9 cellular contexts compared by ENCODE assay signal in the genomic region with DNA sequence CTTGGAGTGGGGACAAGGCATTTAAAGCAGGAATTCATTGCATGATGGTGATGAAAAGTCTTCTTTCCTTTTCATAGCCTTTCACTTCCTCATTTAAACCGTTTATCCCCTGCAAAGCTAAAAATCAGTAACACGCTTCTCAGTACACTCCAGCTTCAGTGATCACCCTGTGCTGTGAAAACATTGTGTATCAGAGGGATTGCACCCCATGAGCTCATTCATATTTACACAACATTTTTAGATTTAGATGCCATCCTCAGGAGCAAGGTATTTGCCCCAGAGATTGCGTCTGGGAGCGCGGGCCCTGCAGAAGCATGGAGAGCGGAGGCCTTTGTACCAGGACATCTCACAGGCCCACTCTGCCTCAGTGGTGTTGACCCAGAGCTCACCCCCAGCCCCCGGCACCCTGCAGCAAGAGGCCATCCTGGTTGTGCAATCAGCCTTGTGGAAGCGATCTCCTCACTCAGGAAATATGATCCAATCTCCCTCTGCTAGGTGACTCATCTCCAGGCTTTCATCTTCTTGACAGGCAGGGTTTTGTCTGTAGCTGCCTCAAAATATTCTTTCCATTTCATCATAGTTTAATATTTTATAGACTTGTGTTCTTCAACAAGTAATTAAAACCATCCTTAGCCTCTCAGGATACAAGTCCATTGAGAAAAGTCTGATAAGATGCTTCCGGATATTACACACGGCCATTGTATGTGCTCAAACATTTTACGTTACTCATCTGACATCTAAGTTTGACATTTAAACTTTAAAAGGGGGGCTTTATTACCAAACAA. TPM values are rescaled to one million over a fixed set of nuclear protein-coding genes. Genes with fewer than 3 reads are reported as not detected.
A peak's percentile ranks its signal among the peaks of the same experiment; 100 is the strongest.
DNase-seq lines count a peak whose midpoint lies in the region; ATAC-seq and TF ChIP-seq lines count a peak whose summit lies in the region.
"Had no signal": no experiment of that assay in that cellular context is flagged by ENCODE, and none has a peak within 500 bp of the region (broad histone marks: within the 10 kb centered on the region; RNA-seq: fewer than 3 reads in every experiment).

No MANE protein-coding gene starts in this region.

- H3F3A ChIP-seq in GM23338 (replicated peaks; ENCODE audit: low read depth) = no peaks in the 10 kb centered on the region

- H3K4me1 ChIP-seq in GM23338 (ENCODE audit: insufficient read depth) (no peaks in the 10 kb centered on the region), Panc1 (ENCODE audit: control insufficient read depth, insufficient read depth, low read length) (no peaks in the 10 kb centered on the region)

- CTCF ChIA-PET in Panc1 (lab: Charles Lee) = no interaction called here

- H3K27me3 ChIP-seq in GM23338 (ENCODE audit: insufficient read depth) (no peaks in the 10 kb centered on the region), Panc1 (ENCODE audit: control insufficient read depth, insufficient read depth, low read length) (no peaks in the 10 kb centered on the region)

- H2AFZ ChIP-seq in GM23338 = peak overlapping the region; percentile 72; the same call in 1 of the 2 replicates

- no peaks in the 10 kb centered on the region for H3K27me3 Mint-ChIP-seq in GM23338 (ENCODE audit: insufficient read depth, low read depth, poor library complexity)
- no peaks in the 10 kb centered on the region for H3K27me3 Mint-ChIP-seq in activated naive CD8-positive, alpha-beta T cell treated with anti-CD3 and anti-CD28 coated beads for 36 hours

- ATAC-seq in GM23338 (no peak), Panc1 (0 out of 2 replicates have a peak, but pooled peaks have one; percentile 24)

- in situ Hi-C loops in Panc1 (cut with HindIII; ENCODE audit: low pct_unique_long_range_greater_than_20kb, low sequenced_read_pairs) = no loop called here

- no TSS peak for BruUV-seq in Panc1 (replicated peaks; lab: Mats Ljungman, UMichigan)

- H3K4me1 Mint-ChIP-seq in GM23338 = peaks cover 6% of the 10 kb centered on the region; the same call in 2 of the 3 replicates
- no peaks in the 10 kb centered on the region for H3K4me1 Mint-ChIP-seq in activated naive CD8-positive, alpha-beta T cell treated with anti-CD3 and anti-CD28 coated beads for 36 hours

- H3K79me2 ChIP-seq in GM23338 (replicated peaks; ENCODE audit: insufficient read depth) = no peaks in the 10 kb centered on the region

- no peaks in the 10 kb centered on the region for H4K20me1 ChIP-seq in GM23338 (replicated peaks; ENCODE audit: insufficient read depth)

- H3K4me3 ChIP-seq in GM23338 = no peak overlapping the region
- H3K4me3 ChIP-seq in Panc1 (ENCODE audit: low read depth in 2 of 2, low read length in 2 of 2) = no peak overlapping the region
- no peak overlapping the region for H3K4me3 ChIP-seq in skin epidermis

- no peak overlapping the region for H3K4me2 ChIP-seq in GM23338

- H3K9me3 Mint-ChIP-seq in GM23338 = no peaks in the 10 kb centered on the region; the same call in 1 of the 3 replicates
- no peaks in the 10 kb centered on the region for H3K9me3 Mint-ChIP-seq in activated naive CD8-positive, alpha-beta T cell treated with anti-CD3 and anti-CD28 coated beads for 36 hours

- H3K4me3 Mint-ChIP-seq in GM23338 = no peak overlapping the region
- H3K4me3 Mint-ChIP-seq in activated naive CD8-positive, alpha-beta T cell treated with anti-CD3 and anti-CD28 coated beads for 36 hours = no peak overlapping the region

- H3K36me3 ChIP-seq in GM23338 (ENCODE audit: insufficient read depth) (no peaks in the 10 kb centered on the region), Panc1 (ENCODE audit: control insufficient read depth, insufficient read depth, low read length) (no peaks in the 10 kb centered on the region)

- H3K27ac ChIP-seq in GM23338 (ENCODE audit: low read depth) (no peak overlapping the region), Panc1 (ENCODE audit: low read length) (no peak overlapping the region), skin epidermis (peak overlapping the region in 18 of 21 experiments; percentile 4 to 81 (median 36))

- TF ChIP-seq CTCF in GM23338 (conservative IDR thresholded peaks at IDR 0.05; ENCODE audit: low read depth in 2 of 2) (no peak), Panc1 (IDR thresholded peaks at IDR 0.05) (no peak)

- POLR2A ChIA-PET in Panc1 (lab: Charles Lee) = no interaction called here

- intact Hi-C loops in Panc1 (cut with micrococcal nuclease; ENCODE audit: unreplicated experiment) = no loop called here

- H3K9me3 ChIP-seq in Panc1 (ENCODE audit: control insufficient read depth, insufficient read depth, low read depth, low read length) = peaks cover 4% of the 10 kb centered on the region; the same call in 1 of the 2 replicates

- 0 out of 2 replicates have a peak, but pooled peaks cover 3% of the 10 kb centered on the region for H3K9me2 ChIP-seq in GM23338 (ENCODE audit: insufficient read depth)

- DNase-seq in GM23338 (ENCODE audit: low spot score) (no peak), Panc1 (ENCODE audit: low read depth, low spot score) (peak; percentile 58), fibroblast of peridontal ligament (ENCODE audit: extremely low read depth) (peak; percentile 85), NCI-H1694 treated with DMSO at 0.1 percent for 48 hours (lab: John Stamatoyannopoulos, UW) (no peak), NCI-H82 treated with DMSO at 0.1 percent for 48 hours (lab: John Stamatoyannopoulos, UW; ENCODE audit: unreplicated experiment) (no peak)
- DNase-seq in activated naive CD8-positive, alpha-beta T cell treated with anti-CD3 and anti-CD28 coated beads for 36 hours = no peak
- no peak for DNase-seq in stimulated activated CD4-positive, alpha-beta T cell treated with anti-CD3 and anti-CD28 coated beads, Interleukin-15, amount 100 ng/mL, for 24 hours
- DNase-seq: activated CD4-positive, alpha-beta T cell treated with anti-CD3 and anti-CD28 coated beads, Interleukin-2, amount 50 U/mL, for 1 hour had no signal

- H3K27ac Mint-ChIP-seq in GM23338 = no peak overlapping the region; the same call in 1 of the 2 replicates
- no peak overlapping the region for H3K27ac Mint-ChIP-seq in activated naive CD8-positive, alpha-beta T cell treated with anti-CD3 and anti-CD28 coated beads for 36 hours

- H3K36me3 Mint-ChIP-seq in GM23338 (ENCODE audit: low read depth) = no peaks in the 10 kb centered on the region
- H3K36me3 Mint-ChIP-seq in activated naive CD8-positive, alpha-beta T cell treated with anti-CD3 and anti-CD28 coated beads for 36 hours = no peaks in the 10 kb centered on the region

TF ChIP-seq in GM23338, 12 proteins besides CTCF, POLR2A, EP300 and RAD21:
- TF ChIP-seq, protein P1, sequence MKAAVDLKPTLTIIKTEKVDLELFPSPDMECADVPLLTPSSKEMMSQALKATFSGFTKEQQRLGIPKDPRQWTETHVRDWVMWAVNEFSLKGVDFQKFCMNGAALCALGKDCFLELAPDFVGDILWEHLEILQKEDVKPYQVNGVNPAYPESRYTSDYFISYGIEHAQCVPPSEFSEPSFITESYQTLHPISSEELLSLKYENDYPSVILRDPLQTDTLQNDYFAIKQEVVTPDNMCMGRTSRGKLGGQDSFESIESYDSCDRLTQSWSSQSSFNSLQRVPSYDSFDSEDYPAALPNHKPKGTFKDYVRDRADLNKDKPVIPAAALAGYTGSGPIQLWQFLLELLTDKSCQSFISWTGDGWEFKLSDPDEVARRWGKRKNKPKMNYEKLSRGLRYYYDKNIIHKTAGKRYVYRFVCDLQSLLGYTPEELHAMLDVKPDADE (IDR thresholded peaks at IDR 0.05) = no peak
- TF ChIP-seq NANOG (IDR thresholded peaks at IDR 0.05; ENCODE audit: borderline replicate concordance) (no peak), ZNF114 (CRISPR knock-in tag; IDR thresholded peaks at IDR 0.05) (no peak), EZH2 (IDR thresholded peaks at IDR 0.05; ENCODE audit: low read depth, unreplicated experiment) (no peak), ZNF331 (CRISPR knock-in tag; IDR thresholded peaks at IDR 0.05; ENCODE audit: low read depth) (no peak), POLR2AphosphoS5 (IDR thresholded peaks at IDR 0.05; ENCODE audit: low read depth) (no peak), EZH2phosphoT487 (IDR thresholded peaks at IDR 0.05; ENCODE audit: unreplicated experiment) (no peak), CREB1 (CRISPR knock-in tag; IDR thresholded peaks at IDR 0.05; ENCODE audit: low read depth) (no peak), JUNB (IDR thresholded peaks at IDR 0.05; ENCODE audit: unreplicated experiment) (no peak)
- TF ChIP-seq, protein P2, sequence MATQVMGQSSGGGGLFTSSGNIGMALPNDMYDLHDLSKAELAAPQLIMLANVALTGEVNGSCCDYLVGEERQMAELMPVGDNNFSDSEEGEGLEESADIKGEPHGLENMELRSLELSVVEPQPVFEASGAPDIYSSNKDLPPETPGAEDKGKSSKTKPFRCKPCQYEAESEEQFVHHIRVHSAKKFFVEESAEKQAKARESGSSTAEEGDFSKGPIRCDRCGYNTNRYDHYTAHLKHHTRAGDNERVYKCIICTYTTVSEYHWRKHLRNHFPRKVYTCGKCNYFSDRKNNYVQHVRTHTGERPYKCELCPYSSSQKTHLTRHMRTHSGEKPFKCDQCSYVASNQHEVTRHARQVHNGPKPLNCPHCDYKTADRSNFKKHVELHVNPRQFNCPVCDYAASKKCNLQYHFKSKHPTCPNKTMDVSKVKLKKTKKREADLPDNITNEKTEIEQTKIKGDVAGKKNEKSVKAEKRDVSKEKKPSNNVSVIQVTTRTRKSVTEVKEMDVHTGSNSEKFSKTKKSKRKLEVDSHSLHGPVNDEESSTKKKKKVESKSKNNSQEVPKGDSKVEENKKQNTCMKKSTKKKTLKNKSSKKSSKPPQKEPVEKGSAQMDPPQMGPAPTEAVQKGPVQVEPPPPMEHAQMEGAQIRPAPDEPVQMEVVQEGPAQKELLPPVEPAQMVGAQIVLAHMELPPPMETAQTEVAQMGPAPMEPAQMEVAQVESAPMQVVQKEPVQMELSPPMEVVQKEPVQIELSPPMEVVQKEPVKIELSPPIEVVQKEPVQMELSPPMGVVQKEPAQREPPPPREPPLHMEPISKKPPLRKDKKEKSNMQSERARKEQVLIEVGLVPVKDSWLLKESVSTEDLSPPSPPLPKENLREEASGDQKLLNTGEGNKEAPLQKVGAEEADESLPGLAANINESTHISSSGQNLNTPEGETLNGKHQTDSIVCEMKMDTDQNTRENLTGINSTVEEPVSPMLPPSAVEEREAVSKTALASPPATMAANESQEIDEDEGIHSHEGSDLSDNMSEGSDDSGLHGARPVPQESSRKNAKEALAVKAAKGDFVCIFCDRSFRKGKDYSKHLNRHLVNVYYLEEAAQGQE (IDR thresholded peaks at IDR 0.05; ENCODE audit: unreplicated experiment) = no peak

RNA-seq across cellular contexts. Expression of a gene that starts 38.9 kb away (rescaled TPM):
- 40.7 and 44.7 TPM in 2 replicates for total RNA-seq in GM23338 (2014; rRNA removed; shearing (Covaris generic))
- polyA plus RNA-seq in GM23338 (2016; fragmentation: Nextera tagmentation; extraction: Ambion mirVana) = 7.8 and 7.9 TPM in 2 replicates
- 0.05 TPM for total RNA-seq in Panc1 (2021; ENCODE audit: unreplicated experiment)
- polyA plus RNA-seq in Panc1 (2012; ENCODE audit: insufficient read length) = 0.23 TPM
- total RNA-seq in activated naive CD8-positive, alpha-beta T cell treated with anti-CD3 and anti-CD28 coated beads for 36 hours = not detected

Comparison
In these comparisons a context has a peak if more than half of its experiments do, and no peak if none do; other contexts are left out.
1. DNase-seq: peak in Panc1 (single experiment) and fibroblast of peridontal ligament (single experiment); none in GM23338 (single experiment), activated naive CD8-positive, alpha-beta T cell treated with anti-CD3 and anti-CD28 coated beads for 36 hours (single experiment), stimulated activated CD4-positive, alpha-beta T cell treated with anti-CD3 and anti-CD28 coated beads, Interleukin-15, amount 100 ng/mL, for 24 hours (single experiment), NCI-H1694 treated with DMSO at 0.1 percent for 48 hours (single experiment) and NCI-H82 treated with DMSO at 0.1 percent for 48 hours (single experiment).
2. H3K27ac ChIP-seq: peak in skin epidermis (18 of 21); none in GM23338 (single experiment) and Panc1 (single experiment).
3. RNA of a gene that starts 38.9 kb away (total RNA-seq): 40.7 to 44.7 TPM in GM23338; 0.05 TPM in Panc1 (single experiment) and not detected in activated naive CD8-positive, alpha-beta T cell treated with anti-CD3 and anti-CD28 coated beads for 36 hours; every median in the first group is over 10 times any median in the second.